7 cellular contexts compared by ENCODE assay signal in genomic region chr14:78220273-78220672, GRCh38.
"Had no signal": no experiment of that assay in that cellular context is flagged by ENCODE, and none has a peak within 500 bp of the region (broad histone marks: within the 10 kb centered on the region; RNA-seq: fewer than 3 reads in every experiment).

No MANE protein-coding gene starts in this region.

- H3K9me3 Mint-ChIP-seq: IgD-negative memory B cell had no signal

- H2AFZ ChIP-seq: GM23248 had no signal

- H3K27ac Mint-ChIP-seq: IgD-negative memory B cell had no signal

- DNase-seq: GM23248, GOT3, H7, HCEC 1CT, KBM-7 had no signal

- H3K4me1 Mint-ChIP-seq: IgD-negative memory B cell had no signal

- ATAC-seq: HepG2 had no signal

- H3K4me3 ChIP-seq: GM23248 had no signal

- H3K4me3 Mint-ChIP-seq: IgD-negative memory B cell had no signal

- H3K9ac ChIP-seq: GM23248 had no signal

- H3K27me3 Mint-ChIP-seq: IgD-negative memory B cell had no signal
